ENCODE assay signal across 14 cellular contexts in the genomic region with DNA sequence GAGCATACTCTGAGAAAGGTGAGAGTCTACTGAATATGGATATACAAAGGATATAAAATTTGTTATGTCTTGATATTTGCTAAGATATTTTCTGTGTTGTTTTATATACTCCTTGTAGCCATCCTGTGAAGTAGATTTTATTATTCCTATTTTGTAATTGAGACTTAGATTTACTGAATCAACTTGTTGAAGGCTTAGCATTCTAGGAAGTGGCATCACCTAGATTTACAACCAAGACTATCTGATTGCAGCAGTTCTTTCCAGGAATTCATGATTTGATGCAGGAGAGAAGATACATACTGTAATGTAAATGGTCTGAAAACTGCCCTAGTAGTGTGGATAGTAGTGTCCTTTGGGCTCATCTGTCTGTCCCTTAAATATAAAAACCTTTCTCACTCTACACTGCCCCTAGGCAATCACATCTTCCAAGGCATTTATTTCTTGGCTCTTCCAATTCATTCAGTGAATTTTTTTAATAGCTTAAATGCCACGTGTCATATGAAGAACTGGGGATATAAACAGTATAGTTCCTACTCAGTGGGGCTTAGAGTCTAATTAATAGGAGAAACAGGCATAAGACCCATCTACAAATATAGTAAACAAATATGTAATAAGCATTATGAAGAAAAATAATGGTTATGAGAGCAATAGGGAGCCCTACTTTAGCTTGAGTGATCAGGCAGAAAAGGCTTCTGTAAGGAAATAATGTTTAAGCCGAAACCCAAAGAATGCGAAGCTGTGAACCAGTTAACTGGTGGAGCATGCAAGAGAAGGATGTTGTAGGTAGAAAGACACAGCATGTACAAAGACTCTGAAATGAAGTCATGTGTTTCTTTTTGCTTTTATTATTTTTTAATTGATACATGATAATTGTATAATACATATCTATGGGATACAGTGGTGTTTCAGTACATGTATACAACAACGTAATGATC. TPM values are rescaled to one million over a fixed set of nuclear protein-coding genes. Genes with fewer than 3 reads are reported as not detected.
DNase-seq lines count a peak whose midpoint lies in the region; ATAC-seq and TF ChIP-seq lines count a peak whose summit lies in the region.
"Had no signal": no experiment of that assay in that cellular context is flagged by ENCODE, and none has a peak within 500 bp of the region (broad histone marks: within the 10 kb centered on the region; RNA-seq: fewer than 3 reads in every experiment).

No MANE protein-coding gene starts in this region.

- peaks cover 3 to 15% of the 10 kb centered on the region in 2 donors for H3K36me3 Mint-ChIP-seq in activated T-cell treated with anti-CD3 and anti-CD28 coated beads, Interleukin-2, amount 50 U/mL, for 72 hours (ENCODE audit: insufficient read depth in 2 of 2)
- H3K36me3 Mint-ChIP-seq in brain, result peaks cover 36% of the 10 kb centered on the region

- H3K36me3 ChIP-seq in PC-3 (ENCODE audit: low read depth, low read length) (peaks cover 7% of the 10 kb centered on the region; the same call in 1 of the 2 replicates), smooth muscle cell (ENCODE audit: low read depth) (no peaks in the 10 kb centered on the region), upper lobe of right lung (no peaks in the 10 kb centered on the region)
- H3K36me3 ChIP-seq: lower lobe of right lung, thoracic aorta had no signal

- H3K9me3 ChIP-seq in PC-3 (ENCODE audit: low read length) (no peaks in the 10 kb centered on the region), smooth muscle cell (replicated peaks; ENCODE audit: low read depth) (no peaks in the 10 kb centered on the region), upper lobe of right lung (no peaks in the 10 kb centered on the region)
- H3K9me3 ChIP-seq: lower lobe of right lung, thoracic aorta had no signal

- DNase-seq in activated T-cell treated with anti-CD3 and anti-CD28 coated beads, Interleukin-2, amount 50 U/mL, for 72 hours, result no peak
- no peak for DNase-seq in activated T-cell treated with anti-CD3 and anti-CD28 coated beads, Interleukin-2, amount 50 U/mL, for 1 hour
- no peak for DNase-seq in PC-3
- no peak for DNase-seq in smooth muscle cell (lab: John Stamatoyannopoulos, UW; ENCODE audit: unreplicated experiment)
- no peak for DNase-seq in NCI-H2107 treated with DMSO at 0.1 percent for 48 hours (lab: John Stamatoyannopoulos, UW; ENCODE audit: unreplicated experiment)
- DNase-seq in upper lobe of right lung, result no peak
- DNase-seq in 8988T, result no peak
- DNase-seq: activated CD4-positive, alpha-beta T cell treated with anti-CD3 and anti-CD28 coated beads for 48 hours; activated naive CD4-positive, alpha-beta T cell; cortex of kidney; lower lobe of right lung; NCI-H345 had no signal

- H3K4me3 Mint-ChIP-seq in activated T-cell treated with anti-CD3 and anti-CD28 coated beads, Interleukin-2, amount 50 U/mL, for 72 hours, result peak overlapping the region in 1 of 2 donors; percentile 13
- no peak overlapping the region for H3K4me3 Mint-ChIP-seq in brain

- H3K4me3 ChIP-seq in PC-3 (ENCODE audit: low read length) (no peak overlapping the region), smooth muscle cell (no peak overlapping the region), upper lobe of right lung (no peak overlapping the region)
- H3K4me3 ChIP-seq: lower lobe of right lung, thoracic aorta had no signal

- no TSS peak for BruUV-seq in PC-3 (replicated peaks; lab: Mats Ljungman, UMichigan)

- WGBS in smooth muscle cell (ENCODE audit: low lambda C conversion rate), result 92% methylated on average over 4 of the region's 4 CpGs

- POLR2A ChIA-PET in PC-3 (lab: Charles Lee; ENCODE audit: unreplicated experiment), result interaction anchor here (0.6 kb wide), 1 partner anchor 9 kb away, joined by 5 read pairs; no protein-coding TSS in a partner anchor

- no peaks in the 10 kb centered on the region for H3K9me2 ChIP-seq in PC-3 (replicated peaks; ENCODE audit: low read length)

- H3K27me3 ChIP-seq in PC-3 (ENCODE audit: low read length), result no peaks in the 10 kb centered on the region
- no peaks in the 10 kb centered on the region for H3K27me3 ChIP-seq in smooth muscle cell (ENCODE audit: low read depth)
- no peaks in the 10 kb centered on the region for H3K27me3 ChIP-seq in upper lobe of right lung

- H3K4me1 ChIP-seq in PC-3 (ENCODE audit: insufficient read depth, low read length) (no peaks in the 10 kb centered on the region), smooth muscle cell (ENCODE audit: low read depth) (peaks cover 9% of the 10 kb centered on the region), upper lobe of right lung (peaks cover 15% of the 10 kb centered on the region)

- H3K27me3 Mint-ChIP-seq in activated T-cell treated with anti-CD3 and anti-CD28 coated beads, Interleukin-2, amount 50 U/mL, for 72 hours (ENCODE audit: low read depth), result no peaks in the 10 kb centered on the region
- H3K27me3 Mint-ChIP-seq in brain, result no peaks in the 10 kb centered on the region

- H2AFZ ChIP-seq in PC-3 (ENCODE audit: low read length), result no peak overlapping the region
- no peak overlapping the region for H2AFZ ChIP-seq in smooth muscle cell (ENCODE audit: low read depth)

- intact Hi-C loops in PC-3 (cut with micrococcal nuclease), result no loop called here
- intact Hi-C loops in upper lobe of right lung (cut with DNase I), result no loop called here

- CTCF ChIA-PET in PC-3 (lab: Charles Lee), result no interaction called here

- H3K4me1 Mint-ChIP-seq in activated T-cell treated with anti-CD3 and anti-CD28 coated beads, Interleukin-2, amount 50 U/mL, for 72 hours (ENCODE audit: low read depth), result peaks cover 58% of the 10 kb centered on the region
- peaks cover 36% of the 10 kb centered on the region for H3K4me1 Mint-ChIP-seq in brain

- H3K27ac Mint-ChIP-seq in activated T-cell treated with anti-CD3 and anti-CD28 coated beads, Interleukin-2, amount 50 U/mL, for 72 hours, result peak overlapping the region; percentile 91
- peak overlapping the region in 3 of 5 experiments; percentile 6 to 69 (median 66) for H3K27ac Mint-ChIP-seq in brain

- no peaks in the 10 kb centered on the region for H3K9me3 Mint-ChIP-seq in activated T-cell treated with anti-CD3 and anti-CD28 coated beads, Interleukin-2, amount 50 U/mL, for 72 hours
- H3K9me3 Mint-ChIP-seq in brain, result peaks cover 0 to 4% (median 0%) of the 10 kb centered on the region in 5 experiments

- no peak for TF ChIP-seq CTCF in PC-3 (conservative IDR thresholded peaks at IDR 0.05; ENCODE audit: low read depth, low read length)
- TF ChIP-seq CTCF in brain (conservative IDR thresholded peaks at IDR 0.05), result no peak
- no peak for TF ChIP-seq CTCF in smooth muscle cell (IDR thresholded peaks at IDR 0.05; ENCODE audit: borderline replicate concordance, insufficient read depth, poor library complexity, severe bottlenecking)
- no peak for TF ChIP-seq CTCF in upper lobe of right lung (IDR thresholded peaks at IDR 0.05)

- no peak for ATAC-seq in activated T-cell treated with anti-CD3 and anti-CD28 coated beads, Interleukin-2, amount 50 U/mL, for 72 hours (replicated peaks in 1 of 2)
- ATAC-seq in PC-3, result peak; percentile 31; the same call in 1 of the 2 replicates
- no peak for ATAC-seq in upper lobe of right lung
- ATAC-seq: lower lobe of right lung had no signal

- H3F3A ChIP-seq in PC-3 (ENCODE audit: low read length, unreplicated experiment) (no peaks in the 10 kb centered on the region), smooth muscle cell (ENCODE audit: low read depth) (no peaks in the 10 kb centered on the region)

- H3K79me2 ChIP-seq in PC-3 (ENCODE audit: low read length) (peaks cover 100% of the 10 kb centered on the region), smooth muscle cell (ENCODE audit: low read depth) (peaks cover 100% of the 10 kb centered on the region)

- no peak overlapping the region for H3K4me2 ChIP-seq in PC-3 (ENCODE audit: low read length)
- peak overlapping the region; percentile 15 for H3K4me2 ChIP-seq in smooth muscle cell

- H4K20me1 ChIP-seq in PC-3 (ENCODE audit: low read length) (peaks cover 61% of the 10 kb centered on the region), smooth muscle cell (ENCODE audit: low read depth) (peaks cover 100% of the 10 kb centered on the region)

- H3K27ac ChIP-seq in PC-3 (ENCODE audit: low read length) (no peak overlapping the region), smooth muscle cell (ENCODE audit: low read depth) (peak overlapping the region; percentile 37), upper lobe of right lung (no peak overlapping the region)
- H3K27ac ChIP-seq: lower lobe of right lung had no signal

- H3K9ac ChIP-seq in PC-3 (ENCODE audit: low read length) (no peak overlapping the region), smooth muscle cell (ENCODE audit: low read depth) (no peak overlapping the region)

RNA-seq across cellular contexts. Expression of a gene that starts 13.6 kb away (rescaled TPM):
- total RNA-seq in activated T-cell treated with anti-CD3 and anti-CD28 coated beads, Interleukin-2, amount 50 U/mL, for 72 hours, result 100 to 1,000 TPM; 122 to 125 TPM
- total RNA-seq in PC-3 (2014; rRNA removed) (78.9 and 109 TPM in 2 replicates), smooth muscle cell (118 and 156 TPM in 2 replicates), upper lobe of right lung (120 TPM)
- polyA plus RNA-seq in brain (ENCODE audit: insufficient read depth, low read depth, low replicate concordance) (28.0 TPM), smooth muscle cell (4.7 and 6.3 TPM in 2 replicates)
